8 cellular contexts compared by ENCODE assay signal in genomic region chr3:172038823-172039222, GRCh38. TPM values are rescaled to one million over a fixed set of nuclear protein-coding genes. Genes with fewer than 3 reads are reported as not detected.
A peak's percentile ranks its signal among the peaks of the same experiment; 100 is the strongest.
DNase-seq lines count a peak whose midpoint lies in the region; ATAC-seq, FAIRE-seq and TF ChIP-seq lines count a peak whose summit lies in the region.

No MANE protein-coding gene starts in this region.

- H3K27ac Mint-ChIP-seq in MCF 10A (ENCODE audit: low read depth, unreplicated experiment) = peak overlapping the region; percentile 84

- H3K4me2 ChIP-seq in KMS-11 = peak overlapping the region; percentile 80

- TF ChIP-seq CTCF in BE2C (IDR thresholded peaks at IDR 0.05; ENCODE audit: low read depth, low read length) (no peak), KMS-11 (conservative IDR thresholded peaks at IDR 0.05; ENCODE audit: low read depth, low read length) (no peak), MCF 10A (IDR thresholded peaks at IDR 0.05; ENCODE audit: unreplicated experiment) (no peak)

- H3K9me3 Mint-ChIP-seq in MCF 10A (ENCODE audit: unreplicated experiment) = no peaks in the 10 kb centered on the region

- H3K27me3 ChIP-seq in BE2C (no peaks in the 10 kb centered on the region), KMS-11 (ENCODE audit: insufficient read depth, low read depth) (no peaks in the 10 kb centered on the region), mucosa of stomach (ENCODE audit: control insufficient read depth, insufficient read depth, low read length) (no peaks in the 10 kb centered on the region)

- peak overlapping the region; percentile 78; the same call in 1 of the 2 replicates for H3K27ac ChIP-seq in KMS-11

- peaks cover 54% of the 10 kb centered on the region for H3K79me2 ChIP-seq in KMS-11 (ENCODE audit: insufficient read depth, low read depth)

- H3K36me3 ChIP-seq in BE2C (no peaks in the 10 kb centered on the region), KMS-11 (ENCODE audit: insufficient read depth) (no peaks in the 10 kb centered on the region), mucosa of stomach (ENCODE audit: control insufficient read depth, insufficient read depth, low read length) (no peaks in the 10 kb centered on the region)

- H3K9me3 ChIP-seq in BE2C = no peaks in the 10 kb centered on the region
- H3K9me3 ChIP-seq in mucosa of stomach (ENCODE audit: control insufficient read depth, low read length) = no peaks in the 10 kb centered on the region

- H3K4me1 Mint-ChIP-seq in MCF 10A (ENCODE audit: insufficient read depth, unreplicated experiment) = peaks cover 19% of the 10 kb centered on the region

- H3K4me3 Mint-ChIP-seq in MCF 10A (ENCODE audit: unreplicated experiment) = peak overlapping the region; percentile 95

- intact Hi-C loops in MCF 10A (cut with micrococcal nuclease) = loop anchor here (1.0 to 10.0 kb wide), 3 partner anchors 104 to 392 kb away; no protein-coding TSS in a partner anchor

- peak overlapping the region; percentile 97; the same call in 1 of the 2 replicates for H3K9ac ChIP-seq in KMS-11
- peak overlapping the region; percentile 96 for H3K9ac ChIP-seq in mucosa of stomach (ENCODE audit: low read length)

- H3K4me1 ChIP-seq in BE2C (no peaks in the 10 kb centered on the region; the same call in 1 of the 2 replicates), KMS-11 (ENCODE audit: low read depth, poor library complexity, severe bottlenecking) (peaks cover 71% of the 10 kb centered on the region), mucosa of stomach (ENCODE audit: control insufficient read depth, insufficient read depth, low read length) (peaks cover 14% of the 10 kb centered on the region)

- POLR2A ChIA-PET in MCF 10A (lab: Yijun Ruan, JAX) = interaction anchor here (0.6 to 3.7 kb wide), 32 partner anchors 9 to 589 kb away, joined by 3 to 22 read pairs (median 3); partner anchors contain the start of gene PLD1

- CTCF ChIA-PET in MCF 10A (lab: Yijun Ruan, JAX) = interaction anchor here (0.5 to 0.8 kb wide), 4 partner anchors 65 to 302 kb away, joined by 3 read pairs; no protein-coding TSS in a partner anchor

- DNase-seq in BE2C (no peak), MCF 10A (ENCODE audit: unreplicated experiment) (peak; percentile 49), urothelium cell line (ENCODE audit: low spot score) (no peak)

- H4K20me1 ChIP-seq in KMS-11 (ENCODE audit: insufficient read depth) = peaks cover 20% of the 10 kb centered on the region

- peak overlapping the region; percentile 58; the same call in 1 of the 2 replicates for H2AFZ ChIP-seq in KMS-11 (ENCODE audit: low read depth)

- ATAC-seq in GM21360 (IDR thresholded peaks at IDR 0.05; ENCODE audit: unreplicated experiment) (no peak), GM21576 (IDR thresholded peaks at IDR 0.05; ENCODE audit: unreplicated experiment) (no peak), HG03378 (IDR thresholded peaks at IDR 0.05; ENCODE audit: unreplicated experiment) (no peak)

- BruUV-seq in MCF 10A (replicated peaks; lab: Mats Ljungman, UMichigan) = no TSS peak

- H3K27me3 Mint-ChIP-seq in MCF 10A (ENCODE audit: insufficient read depth, unreplicated experiment) = no peaks in the 10 kb centered on the region

- peaks cover 24% of the 10 kb centered on the region for H3K36me3 Mint-ChIP-seq in MCF 10A (ENCODE audit: insufficient read depth, unreplicated experiment)

- FAIRE-seq in urothelium cell line (lab: Jason Lieb, UNC) = no peak

- H3K4me3 ChIP-seq in BE2C (ENCODE audit: low read depth, low read length) = peak overlapping the region; percentile 96
- H3K4me3 ChIP-seq in KMS-11 (IDR thresholded peaks at IDR 0.05; ENCODE audit: insufficient read depth, low read depth, low read length) = no peak overlapping the region
- peak overlapping the region; percentile 69 for H3K4me3 ChIP-seq in mucosa of stomach (ENCODE audit: low read length)

RNA-seq across cellular contexts. Expression of gene FNDC3B, which starts 0.6 kb away (rescaled TPM):
- polyA plus RNA-seq in BE2C (2012; ENCODE audit: insufficient read depth, insufficient read length, low read depth) = 12.6 TPM
- 149 TPM in 2 replicates for total RNA-seq in MCF 10A (2022)
